In the genomic region with DNA sequence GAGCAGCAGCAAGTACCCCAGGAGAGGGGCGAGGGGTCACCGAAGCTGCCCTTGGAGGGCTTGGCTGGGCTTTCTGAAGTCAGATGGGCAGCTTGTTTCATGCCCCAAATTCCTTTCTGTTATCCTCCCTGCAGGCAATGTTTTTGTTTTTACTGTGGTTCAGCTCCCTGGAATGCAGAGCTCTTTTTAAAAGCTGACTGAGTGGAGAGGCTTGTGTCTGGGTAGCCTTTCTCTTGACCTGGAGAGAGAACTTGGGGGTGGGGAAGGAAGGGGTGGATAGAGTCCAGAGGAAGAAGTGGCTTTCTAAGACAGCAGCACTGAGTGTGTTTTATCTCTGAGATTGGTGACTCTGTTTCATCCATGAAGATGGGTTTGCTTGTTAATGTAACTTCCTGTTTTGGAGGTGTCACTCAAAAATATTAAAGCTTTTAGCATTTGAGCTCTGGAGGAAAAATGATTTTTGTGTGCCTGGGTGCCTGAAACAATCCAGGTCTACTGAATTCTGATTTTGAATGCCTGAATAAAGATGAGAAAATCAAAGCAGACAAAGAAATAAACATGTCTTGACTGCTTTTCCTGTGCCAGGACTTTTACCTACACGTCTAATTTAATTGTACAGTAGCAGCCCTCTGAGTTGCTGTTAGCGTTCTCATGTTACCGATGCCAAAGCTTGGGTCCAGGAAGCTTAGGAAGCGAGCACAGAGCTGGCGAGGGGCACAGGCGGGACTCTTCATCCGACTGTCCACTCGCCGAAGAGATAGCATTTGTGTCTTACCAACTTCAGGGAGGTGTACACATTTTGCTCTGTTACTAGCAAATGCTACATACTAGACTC, we compare ENCODE assay signal across 1 cellular context.
TF ChIP-seq lines count a peak whose summit lies in the region.

No MANE protein-coding gene starts in this region.

TF ChIP-seq in K562, 482 proteins besides CTCF, POLR2A, EP300 and RAD21 (continued from another document):
- TF ChIP-seq, protein P1, sequence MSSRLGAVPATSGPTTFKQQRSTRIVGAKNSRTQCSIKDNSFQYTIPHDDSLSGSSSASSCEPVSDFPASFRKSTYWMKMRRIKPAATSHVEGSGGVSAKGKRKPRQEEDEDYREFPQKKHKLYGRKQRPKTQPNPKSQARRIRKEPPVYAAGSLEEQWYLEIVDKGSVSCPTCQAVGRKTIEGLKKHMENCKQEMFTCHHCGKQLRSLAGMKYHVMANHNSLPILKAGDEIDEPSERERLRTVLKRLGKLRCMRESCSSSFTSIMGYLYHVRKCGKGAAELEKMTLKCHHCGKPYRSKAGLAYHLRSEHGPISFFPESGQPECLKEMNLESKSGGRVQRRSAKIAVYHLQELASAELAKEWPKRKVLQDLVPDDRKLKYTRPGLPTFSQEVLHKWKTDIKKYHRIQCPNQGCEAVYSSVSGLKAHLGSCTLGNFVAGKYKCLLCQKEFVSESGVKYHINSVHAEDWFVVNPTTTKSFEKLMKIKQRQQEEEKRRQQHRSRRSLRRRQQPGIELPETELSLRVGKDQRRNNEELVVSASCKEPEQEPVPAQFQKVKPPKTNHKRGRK (tag; IDR thresholded peaks at IDR 0.05) = no peak
- TF ChIP-seq, protein P2, sequence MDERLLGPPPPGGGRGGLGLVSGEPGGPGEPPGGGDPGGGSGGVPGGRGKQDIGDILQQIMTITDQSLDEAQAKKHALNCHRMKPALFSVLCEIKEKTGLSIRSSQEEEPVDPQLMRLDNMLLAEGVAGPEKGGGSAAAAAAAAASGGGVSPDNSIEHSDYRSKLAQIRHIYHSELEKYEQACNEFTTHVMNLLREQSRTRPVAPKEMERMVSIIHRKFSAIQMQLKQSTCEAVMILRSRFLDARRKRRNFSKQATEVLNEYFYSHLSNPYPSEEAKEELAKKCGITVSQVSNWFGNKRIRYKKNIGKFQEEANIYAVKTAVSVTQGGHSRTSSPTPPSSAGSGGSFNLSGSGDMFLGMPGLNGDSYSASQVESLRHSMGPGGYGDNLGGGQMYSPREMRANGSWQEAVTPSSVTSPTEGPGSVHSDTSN (CRISPR knock-in tag; IDR thresholded peaks at IDR 0.05; ENCODE audit: low read depth) = no peak
- TF ChIP-seq, protein P2 (tag; conservative IDR thresholded peaks at IDR 0.05; ENCODE audit: low read depth) = 0 out of 2 replicates have a peak, but pooled peaks have one; percentile 21
- TF ChIP-seq, protein P3, sequence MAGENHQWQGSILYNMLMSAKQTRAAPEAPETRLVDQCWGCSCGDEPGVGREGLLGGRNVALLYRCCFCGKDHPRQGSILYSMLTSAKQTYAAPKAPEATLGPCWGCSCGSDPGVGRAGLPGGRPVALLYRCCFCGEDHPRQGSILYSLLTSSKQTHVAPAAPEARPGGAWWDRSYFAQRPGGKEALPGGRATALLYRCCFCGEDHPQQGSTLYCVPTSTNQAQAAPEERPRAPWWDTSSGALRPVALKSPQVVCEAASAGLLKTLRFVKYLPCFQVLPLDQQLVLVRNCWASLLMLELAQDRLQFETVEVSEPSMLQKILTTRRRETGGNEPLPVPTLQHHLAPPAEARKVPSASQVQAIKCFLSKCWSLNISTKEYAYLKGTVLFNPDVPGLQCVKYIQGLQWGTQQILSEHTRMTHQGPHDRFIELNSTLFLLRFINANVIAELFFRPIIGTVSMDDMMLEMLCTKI (IDR thresholded peaks at IDR 0.05; ENCODE audit: partially characterized antibody) = no peak
- TF ChIP-seq TAF1 (IDR thresholded peaks at IDR 0.05; ENCODE audit: control insufficient read depth, extremely low read depth, insufficient read depth, low read length, severe bottlenecking) (no peak), TRIM24 (IDR thresholded peaks at IDR 0.05) (no peak), BDP1 (IDR thresholded peaks at IDR 0.05; ENCODE audit: insufficient read depth, insufficient read length) (no peak), NFIX (CRISPR knock-in tag; IDR thresholded peaks at IDR 0.05; ENCODE audit: low read depth) (no peak), ZNF79 (CRISPR knock-in tag; IDR thresholded peaks at IDR 0.05; ENCODE audit: low read depth) (peak; percentile 84)
